Comparison of ENCODE assay signal across 11 cellular contexts in the genomic region with DNA sequence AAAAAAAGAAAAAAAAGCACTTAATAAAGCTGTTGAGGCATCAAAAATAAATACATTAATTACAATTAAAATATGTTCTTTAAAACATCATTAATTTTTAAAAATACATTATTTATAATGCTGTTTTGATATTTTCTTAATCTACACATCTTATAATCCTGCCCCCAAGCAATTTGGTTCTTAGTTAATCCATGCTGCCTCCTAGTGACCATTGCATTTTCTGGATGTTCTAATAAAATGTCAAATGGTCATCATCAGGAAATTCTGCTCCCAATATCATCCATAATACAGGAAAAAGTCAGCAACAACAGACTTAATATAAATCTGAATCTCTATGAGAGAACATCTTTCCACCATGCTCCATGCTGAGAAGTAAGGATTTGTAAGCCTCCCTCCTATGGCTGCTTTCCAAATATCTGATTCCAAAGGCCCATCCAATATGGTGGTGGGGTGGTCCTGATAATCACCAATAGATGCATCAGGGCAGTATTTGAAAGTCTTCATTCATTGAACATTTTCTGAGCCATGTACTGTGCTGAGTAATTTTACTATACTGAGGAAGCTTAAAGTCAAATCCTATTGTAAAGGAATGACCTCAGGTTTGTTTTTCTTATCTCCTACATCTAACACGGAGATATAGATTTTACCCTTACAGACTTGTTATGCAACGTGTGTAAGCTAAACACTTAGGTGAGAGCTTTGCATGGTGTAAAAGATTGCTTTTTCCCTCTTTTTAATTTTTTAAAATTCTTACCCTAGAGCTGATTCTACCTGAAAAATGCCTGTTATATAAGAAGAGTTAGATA.
DNase-seq lines count a peak whose midpoint lies in the region; ATAC-seq and TF ChIP-seq lines count a peak whose summit lies in the region.
"Had no signal": no experiment of that assay in that cellular context is flagged by ENCODE, and none has a peak within 500 bp of the region (broad histone marks: within the 10 kb centered on the region; RNA-seq: fewer than 3 reads in every experiment).

No MANE protein-coding gene starts in this region.

- H3K79me2 ChIP-seq in hepatocyte: no peaks in the 10 kb centered on the region

- H3K4me3 ChIP-seq in right atrium auricular region: no peak overlapping the region
- no peak overlapping the region for H3K4me3 ChIP-seq in hepatocyte
- H3K4me3 ChIP-seq: gastroesophageal sphincter had no signal

- no peak overlapping the region for H3K4me3 Mint-ChIP-seq in activated T-helper 2 cell treated with anti-CD3 and anti-CD28 coated beads, Interferon-gamma antibody, Interleukin-2, Interleukin-4, amounts not matched to agents 10 μg/mL and 5 μg/mL and 100 μg/mL, durations not matched to agents 14 hours and 24 hours and 36 hours (ENCODE audit: low read depth)

- H3K4me1 Mint-ChIP-seq in activated T-helper 2 cell treated with anti-CD3 and anti-CD28 coated beads, Interferon-gamma antibody, Interleukin-2, Interleukin-4, amounts not matched to agents 10 μg/mL and 5 μg/mL and 100 μg/mL, durations not matched to agents 14 hours and 24 hours and 36 hours (ENCODE audit: low read depth): peaks cover 2% of the 10 kb centered on the region

- DNase-seq in right atrium auricular region (ENCODE audit: low spot score) (no peak), Right ventricle myocardium superior (no peak), SK-MEL-5 (ENCODE audit: low read depth, low spot score) (peak; percentile 64), hepatocyte (ENCODE audit: low spot score) (no peak), NCI-H446 treated with DMSO at 0.1 percent for 48 hours (lab: John Stamatoyannopoulos, UW) (no peak)
- no peak for DNase-seq in stimulated activated CD4-positive, alpha-beta T cell treated with anti-CD3 and anti-CD28 coated beads, Interleukin-1b, Interleukin-23, amount 100 ng/mL, for 48 hours
- no peak for DNase-seq in activated T-helper 2 cell treated with anti-CD3 and anti-CD28 coated beads, Interferon-gamma antibody, Interleukin-2, Interleukin-4, amounts not matched to agents 10 μg/mL and 5 μg/mL and 100 μg/mL, durations not matched to agents 14 hours and 24 hours and 36 hours (ENCODE audit: low spot score)
- DNase-seq: activated CD8-positive, alpha-beta memory T cell treated with anti-CD3 and anti-CD28 coated beads, Interleukin-2, amount 50 U/mL, for 4 hours; DMS153 had no signal

- H3K9me3 Mint-ChIP-seq in activated T-helper 2 cell treated with anti-CD3 and anti-CD28 coated beads, Interferon-gamma antibody, Interleukin-2, Interleukin-4, amounts not matched to agents 10 μg/mL and 5 μg/mL and 100 μg/mL, durations not matched to agents 14 hours and 24 hours and 36 hours: peaks cover 27% of the 10 kb centered on the region

- H3K9me3 ChIP-seq in right atrium auricular region: peaks cover 0 to 17% of the 10 kb centered on the region in 2 donors
- H3K9me3 ChIP-seq in hepatocyte (ENCODE audit: low read depth): no peaks in the 10 kb centered on the region

- no peaks in the 10 kb centered on the region for H3K9me2 ChIP-seq in hepatocyte (replicated peaks; ENCODE audit: insufficient read depth)

- TF ChIP-seq CTCF in right atrium auricular region (IDR thresholded peaks at IDR 0.05) (peak; percentile 13 to 51), hepatocyte (IDR thresholded peaks at IDR 0.05; ENCODE audit: poor library complexity) (peak; percentile 52)

- intact Hi-C loops in Right ventricle myocardium superior (cut with DNase I): loop anchor here (10.0 kb wide), 1 partner anchor 188 kb away; no protein-coding TSS in a partner anchor
- intact Hi-C loops in activated T-helper 2 cell treated with anti-CD3 and anti-CD28 coated beads, Interferon-gamma antibody, Interleukin-2, Interleukin-4, amounts not matched to agents 10 μg/mL and 5 μg/mL and 100 μg/mL, durations not matched to agents 14 hours and 24 hours and 36 hours (cut with micrococcal nuclease): no loop called here

- in situ Hi-C loops in SK-MEL-5 (cut with HindIII; ENCODE audit: low pct_unique_long_range_greater_than_20kb, low sequenced_read_pairs): loop anchor here (25.0 kb wide), 1 partner anchor 166 kb away; no protein-coding TSS in a partner anchor

- WGBS in hepatocyte (ENCODE audit: low lambda C conversion rate, missing lambda C conversion rate): 30% methylated on average over 2 of the region's 2 CpGs

- no peak overlapping the region for H3K4me2 ChIP-seq in hepatocyte

- ATAC-seq in Right ventricle myocardium superior (ENCODE audit: poor library complexity) (no peak), GM18519 (IDR thresholded peaks at IDR 0.05; ENCODE audit: low FRiP score, unreplicated experiment) (no peak)
- ATAC-seq: gastroesophageal sphincter had no signal

- no peak overlapping the region for H3K27ac ChIP-seq in right atrium auricular region
- H3K27ac ChIP-seq in hepatocyte: no peak overlapping the region
- H3K27ac ChIP-seq: gastroesophageal sphincter had no signal

- no peaks in the 10 kb centered on the region for H4K20me1 ChIP-seq in hepatocyte (ENCODE audit: insufficient read depth, poor library complexity, severe bottlenecking)

- no peak overlapping the region for H3K27ac Mint-ChIP-seq in activated T-helper 2 cell treated with anti-CD3 and anti-CD28 coated beads, Interferon-gamma antibody, Interleukin-2, Interleukin-4, amounts not matched to agents 10 μg/mL and 5 μg/mL and 100 μg/mL, durations not matched to agents 14 hours and 24 hours and 36 hours

- H3K36me3 ChIP-seq in right atrium auricular region (no peaks in the 10 kb centered on the region), hepatocyte (replicated peaks; ENCODE audit: insufficient read depth, low read depth) (no peaks in the 10 kb centered on the region)
- H3K36me3 ChIP-seq: gastroesophageal sphincter had no signal

- no peaks in the 10 kb centered on the region for H3K27me3 ChIP-seq in right atrium auricular region
- no peaks in the 10 kb centered on the region for H3K27me3 ChIP-seq in hepatocyte
- H3K27me3 ChIP-seq: gastroesophageal sphincter had no signal

- H3K27me3 Mint-ChIP-seq in activated T-helper 2 cell treated with anti-CD3 and anti-CD28 coated beads, Interferon-gamma antibody, Interleukin-2, Interleukin-4, amounts not matched to agents 10 μg/mL and 5 μg/mL and 100 μg/mL, durations not matched to agents 14 hours and 24 hours and 36 hours (ENCODE audit: low read depth): peaks cover 7% of the 10 kb centered on the region

- no peaks in the 10 kb centered on the region for H3K4me1 ChIP-seq in right atrium auricular region
- H3K4me1 ChIP-seq in hepatocyte (ENCODE audit: insufficient read depth): no peaks in the 10 kb centered on the region
- H3K4me1 ChIP-seq: gastroesophageal sphincter had no signal

- no peak overlapping the region for H2AFZ ChIP-seq in hepatocyte

- no peaks in the 10 kb centered on the region for H3K36me3 Mint-ChIP-seq in activated T-helper 2 cell treated with anti-CD3 and anti-CD28 coated beads, Interferon-gamma antibody, Interleukin-2, Interleukin-4, amounts not matched to agents 10 μg/mL and 5 μg/mL and 100 μg/mL, durations not matched to agents 14 hours and 24 hours and 36 hours (ENCODE audit: low read depth)
